ENCODE assay signal across 23 cellular contexts in genomic region chr15:88002721-88003120, GRCh38.
"Had no signal": no experiment of that assay in that cellular context is flagged by ENCODE, and none has a peak within 500 bp of the region (broad histone marks: within the 10 kb centered on the region; RNA-seq: fewer than 3 reads in every experiment).

No MANE protein-coding gene starts in this region.

- H3K27me3 ChIP-seq: esophagus muscularis mucosa, foreskin keratinocyte, gastroesophageal sphincter, heart left ventricle, left lung, right atrium auricular region, suprapubic skin had no signal

- DNase-seq: effector CD8-positive, alpha-beta T cell; endodermal cell; foreskin keratinocyte; heart left ventricle; hippocampal formation; left cardiac atrium; left lung; mesendoderm; midbrain; naive thymus-derived CD4-positive, alpha-beta T cell; nucleus accumbens; stimulated activated CD4-positive, alpha-beta T cell treated with anti-CD3 and anti-CD28 coated beads, Interleukin-12 subunit alpha, Interleukin-12 subunit beta, amount 100 ng/mL, for 4 hours; stimulated activated CD4-positive, alpha-beta T cell treated with anti-CD3 and anti-CD28 coated beads, Interleukin-1b, Interleukin-23, amount 100 ng/mL, for 48 hours; stimulated activated CD4-positive, alpha-beta T cell treated with anti-CD3 and anti-CD28 coated beads, Interleukin-4, amount 100 ng/mL, for 1 hour; stimulated activated CD8-positive, alpha-beta memory T cell treated with anti-CD3 and anti-CD28 coated beads, Interleukin-4, amount 100 ng/mL, for 48 hours; stimulated activated naive CD4-positive, alpha-beta T cell; stimulated activated naive CD8-positive, alpha-beta T cell treated with anti-CD3 and anti-CD28 coated beads, Interleukin-15, amount 100 ng/mL, for 72 hours had no signal

- H3K4me3 ChIP-seq: esophagus muscularis mucosa, gastroesophageal sphincter, heart left ventricle, left lung, prostate gland, right atrium auricular region, smooth muscle cell, suprapubic skin had no signal

- H3K27ac ChIP-seq: esophagus muscularis mucosa, foreskin keratinocyte, gastroesophageal sphincter, heart left ventricle, left lung, prostate gland, right atrium auricular region, suprapubic skin had no signal

- H3K36me3 ChIP-seq: esophagus muscularis mucosa, gastroesophageal sphincter, heart left ventricle, left lung, prostate gland, right atrium auricular region, suprapubic skin had no signal

- H3K9me3 ChIP-seq: prostate gland, suprapubic skin had no signal

- H3K4me2 ChIP-seq: smooth muscle cell had no signal

- H3K4me1 ChIP-seq: foreskin keratinocyte, gastroesophageal sphincter, heart left ventricle, left lung, prostate gland, right atrium auricular region had no signal
